ENCODE assay signal across 8 cellular contexts in genomic region chr15:45634442-45635190, GRCh38. TPM values are rescaled to one million over a fixed set of nuclear protein-coding genes. Genes with fewer than 3 reads are reported as not detected.
DNase-seq lines count a peak whose midpoint lies in the region; ATAC-seq, FAIRE-seq and TF ChIP-seq lines count a peak whose summit lies in the region.

SQOR (plus strand) TSS chr15:45635029; CDS start chr15:45658924, 23,895 bp downstream.

- 1% methylated on average over 35 to 53 of the region's 53 CpGs for WGBS in pancreas, 2 donors

- TF ChIP-seq CTCF in AG09309 (IDR thresholded peaks at IDR 0.05; ENCODE audit: control insufficient read depth, insufficient read depth, low read depth, low read length, missing control alignments), result no peak
- no peak for TF ChIP-seq CTCF in pancreas (IDR thresholded peaks at IDR 0.05)
- TF ChIP-seq CTCF in tibial artery (IDR thresholded peaks at IDR 0.05), result no peak

- H3K9me3 ChIP-seq in pancreas (no peaks in the 10 kb centered on the region), tibial artery (no peaks in the 10 kb centered on the region)

- no peak for DNase-seq in AG09309 (ENCODE audit: low read depth)
- peak; percentile 87 for DNase-seq in RKO (ENCODE audit: low spot score)
- DNase-seq in activated naive CD4-positive, alpha-beta T cell (lab: John Stamatoyannopoulos, UW), result peak in 3 of 4 experiments; percentile 41 to 55 (median 45)
- no peak for DNase-seq in glomerular endothelial cell (ENCODE audit: extremely low read depth, low read depth, low spot score)
- peak; percentile 90 to 97 (median 94) for DNase-seq in pancreas
- peak; percentile 89 to 95 for DNase-seq in tibial artery

- H3K36me3 ChIP-seq in pancreas (no peaks in the 10 kb centered on the region), tibial artery (no peaks in the 10 kb centered on the region)

- no peak for FAIRE-seq in pancreas (lab: Jason Lieb, UNC)

- ATAC-seq in GM18907 (IDR thresholded peaks at IDR 0.05; ENCODE audit: unreplicated experiment) (peak; percentile 87), HG03135 (IDR thresholded peaks at IDR 0.05; ENCODE audit: unreplicated experiment) (peak; percentile 66), pancreas (peak; percentile 84 to 89 (median 87))

- H3K4me3 ChIP-seq in AG09309 (ENCODE audit: control insufficient read depth, low read depth, low read length) (peak within 1 kb of the TSS; percentile 74), pancreas (peak within 1 kb of the TSS; percentile 50 to 90 (median 61)), tibial artery (peak within 1 kb of the TSS; percentile 70 to 86)

- H3K27ac ChIP-seq in pancreas (peak within 1 kb of the TSS; percentile 91 to 99 (median 96)), tibial artery (peak within 1 kb of the TSS; percentile 93 to 96)

- H3K4me1 ChIP-seq in pancreas, result peaks cover 9 to 24% (median 15%) of the 10 kb centered on the region in 3 donors
- peaks cover 5 to 54% (median 32%) of the 10 kb centered on the region in 4 donors for H3K4me1 ChIP-seq in tibial artery

- H3K27me3 ChIP-seq in pancreas, result no peaks in the 10 kb centered on the region
- H3K27me3 ChIP-seq in tibial artery, result no peaks in the 10 kb centered on the region

- intact Hi-C loops in pancreas (cut with DNase I), result no loop called here
- intact Hi-C loops in tibial artery (cut with DNase I; ENCODE audit: low total_unique reads), result loop anchor here (5.0 kb wide), 1 partner anchor 47 kb away; the partner anchor contains the start of gene BLOC1S6

RNA-seq across cellular contexts. Expression of gene SQOR, which starts in this region (rescaled TPM):
- total RNA-seq in glomerular endothelial cell, result 54.4 and 78.0 TPM in 2 replicates
- 10 to 100 TPM; 22.8 to 28.6 (median 24.8) TPM for total RNA-seq in pancreas
- 10 to 100 TPM; 13.8 to 22.0 TPM for polyA plus RNA-seq in pancreas

Comparison
In these comparisons a context has a peak if more than half of its experiments do, and no peak if none do; other contexts are left out.
1. DNase-seq: peak in RKO (single experiment), activated naive CD4-positive, alpha-beta T cell (3 of 4), pancreas (6 of 6) and tibial artery (2 of 2); none in AG09309 (single experiment) and glomerular endothelial cell (single experiment).
2. Peak in every context shown above with its lines, with median percentiles within 50 percentile points of each other: H3K4me3 ChIP-seq and ATAC-seq.